Comparison of ENCODE assay signal across 21 cellular contexts in genomic region chr6:151148111-151148510, GRCh38.
DNase-seq lines count a peak whose midpoint lies in the region; ATAC-seq and TF ChIP-seq lines count a peak whose summit lies in the region.
"Had no signal": no experiment of that assay in that cellular context is flagged by ENCODE, and none has a peak within 500 bp of the region (broad histone marks: within the 10 kb centered on the region; RNA-seq: fewer than 3 reads in every experiment).

No MANE protein-coding gene starts in this region.

- no peak overlapping the region for H4K91ac ChIP-seq in neuronal stem cell (ENCODE audit: low read depth, low read length, poor library complexity)

- CTCF ChIA-PET in activated CD8-positive, alpha-beta memory T cell treated with anti-CD3 and anti-CD28 coated beads, Interleukin-2, amount 10 ng/mL, durations not matched to agents 7 days and 5 days (lab: Charles Lee), result no interaction called here

- H3K79me1 ChIP-seq in neuronal stem cell (ENCODE audit: low read depth, low read length), result no peaks in the 10 kb centered on the region

- H3K9me3 ChIP-seq in WERI-Rb-1 (ENCODE audit: severe bottlenecking), result peaks cover 10% of the 10 kb centered on the region
- no peaks in the 10 kb centered on the region for H3K9me3 ChIP-seq in left ventricle myocardium inferior (replicated peaks)
- H3K9me3 ChIP-seq in neuronal stem cell (replicated peaks in 1 of 2; ENCODE audit: control insufficient read depth in 2 of 2, insufficient read depth in 1 of 2, low read depth in 1 of 2, low read length in 2 of 2), result peaks cover 0 to 3% of the 10 kb centered on the region in 2 donors
- H3K9me3 ChIP-seq: esophagus squamous epithelium, gastroesophageal sphincter, ovary, SK-N-SH had no signal

- H3K27me3 ChIP-seq in WERI-Rb-1 (ENCODE audit: insufficient read depth, low read depth, severe bottlenecking), result no peaks in the 10 kb centered on the region
- H3K27me3 ChIP-seq in left ventricle myocardium inferior (ENCODE audit: low read depth), result no peaks in the 10 kb centered on the region
- H3K27me3 ChIP-seq in neuronal stem cell (ENCODE audit: control insufficient read depth in 3 of 3, insufficient read depth in 3 of 3, low read depth in 1 of 3, low read length in 3 of 3), result no peaks in the 10 kb centered on the region
- H3K27me3 ChIP-seq: esophagus squamous epithelium, gastroesophageal sphincter, ovary had no signal

- H3K9me3 Mint-ChIP-seq in activated CD8-positive, alpha-beta memory T cell treated with anti-CD3 and anti-CD28 coated beads, Interleukin-2, amount 10 ng/mL, durations not matched to agents 7 days and 5 days (ENCODE audit: low read depth), result no peaks in the 10 kb centered on the region
- H3K9me3 Mint-ChIP-seq: activated CD4-positive, alpha-beta T cell treated with anti-CD3 and anti-CD28 coated beads, Interleukin-2, amount 10 ng/mL, durations not matched to agents 24 days and 14 days had no signal

- H3K4ac ChIP-seq in neuronal stem cell (ENCODE audit: low read length), result no peak overlapping the region

- no peak overlapping the region for H2BK120ac ChIP-seq in neuronal stem cell (ENCODE audit: low read depth, low read length)

- H4K8ac ChIP-seq in neuronal stem cell (ENCODE audit: low read depth, low read length), result no peak overlapping the region

- no peak overlapping the region for H3K23ac ChIP-seq in neuronal stem cell (ENCODE audit: low read depth, low read length, poor library complexity)

- H3K18ac ChIP-seq in neuronal stem cell (ENCODE audit: low read length), result peak overlapping the region; percentile 44

- no CpG with 5 or more reads among the region's 8 CpGs for WGBS in neuronal stem cell (ENCODE audit: extremely low coverage in 2 of 2, insufficient read length in 2 of 2, insufficient replicate concordance in 1 of 2), 2 donors

- H3K4me1 Mint-ChIP-seq in activated CD8-positive, alpha-beta memory T cell treated with anti-CD3 and anti-CD28 coated beads, Interleukin-2, amount 10 ng/mL, durations not matched to agents 7 days and 5 days, result no peaks in the 10 kb centered on the region
- H3K4me1 Mint-ChIP-seq: activated CD4-positive, alpha-beta T cell treated with anti-CD3 and anti-CD28 coated beads, Interleukin-2, amount 10 ng/mL, durations not matched to agents 24 days and 14 days; naive B cell; stimulated activated naive B cell treated with anti-CD40 and anti-IgM and Interleukin-4, amounts not matched to agents 10 μg/mL and 1 μg/mL and 100 μg/mL, for 72 hours had no signal

- H3K36me3 Mint-ChIP-seq in activated CD8-positive, alpha-beta memory T cell treated with anti-CD3 and anti-CD28 coated beads, Interleukin-2, amount 10 ng/mL, durations not matched to agents 7 days and 5 days, result no peaks in the 10 kb centered on the region

- H3K27me3 Mint-ChIP-seq in activated CD8-positive, alpha-beta memory T cell treated with anti-CD3 and anti-CD28 coated beads, Interleukin-2, amount 10 ng/mL, durations not matched to agents 7 days and 5 days, result peaks cover 29% of the 10 kb centered on the region

- intact Hi-C loops in left ventricle myocardium inferior (cut with micrococcal nuclease), result no loop called here

- H3K27ac Mint-ChIP-seq in activated CD8-positive, alpha-beta memory T cell treated with anti-CD3 and anti-CD28 coated beads, Interleukin-2, amount 10 ng/mL, durations not matched to agents 7 days and 5 days, result no peak overlapping the region
- H3K27ac Mint-ChIP-seq: activated CD4-positive, alpha-beta T cell treated with anti-CD3 and anti-CD28 coated beads, Interleukin-2, amount 10 ng/mL, durations not matched to agents 24 days and 14 days; activated T-cell treated with anti-CD3 and anti-CD28 coated beads, Interleukin-2, amount 50 U/mL, for 72 hours; naive B cell; stimulated activated naive B cell treated with anti-CD40 and anti-IgM and Interleukin-4, amounts not matched to agents 10 μg/mL and 1 μg/mL and 100 μg/mL, for 72 hours had no signal

- no peak overlapping the region for H3K9ac ChIP-seq in neuronal stem cell (ENCODE audit: low read depth, low read length, poor library complexity)
- H3K9ac ChIP-seq: SK-N-SH had no signal

- no peak overlapping the region for H2BK15ac ChIP-seq in neuronal stem cell (ENCODE audit: low read length)

- H3K4me3 ChIP-seq in WERI-Rb-1 (ENCODE audit: low read depth, low read length) (no peak overlapping the region), left ventricle myocardium inferior (no peak overlapping the region), neuronal stem cell (ENCODE audit: low read length in 2 of 2) (no peak overlapping the region)
- H3K4me3 ChIP-seq: esophagus squamous epithelium, gastroesophageal sphincter, ovary had no signal

- DNase-seq in ELR (ENCODE audit: low read depth) (peak; percentile 17), WERI-Rb-1 (no peak), left ventricle myocardium inferior (peak; percentile 38), neuronal stem cell (ENCODE audit: low spot score) (no peak), SW480 (ENCODE audit: low spot score) (no peak), NCI-H1105 treated with DMSO at 0.1 percent for 48 hours (lab: John Stamatoyannopoulos, UW) (no peak)
- DNase-seq in activated CD8-positive, alpha-beta memory T cell treated with anti-CD3 and anti-CD28 coated beads, Interleukin-2, amount 10 ng/mL, durations not matched to agents 7 days and 5 days, result no peak
- DNase-seq: activated CD4-positive, alpha-beta T cell treated with anti-CD3 and anti-CD28 coated beads, Interleukin-2, amount 10 ng/mL, durations not matched to agents 24 days and 14 days; activated naive CD4-positive, alpha-beta T cell treated with Interleukin-2 at 50 U/mL for 16 hours; activated T-cell treated with anti-CD3 and anti-CD28 coated beads, Interleukin-2, amount 50 U/mL, for 72 hours; Calu3; cortex of kidney; esophagus squamous epithelium; IMR-90; naive B cell; SK-N-SH; stimulated activated CD4-positive, alpha-beta T cell treated with anti-CD3 and anti-CD28 coated beads, Interleukin-4, amount 100 ng/mL, for 24 hours; stimulated activated naive B cell treated with anti-CD40 and anti-IgM and Interleukin-4, amounts not matched to agents 10 μg/mL and 1 μg/mL and 100 μg/mL, for 72 hours had no signal

- no peak overlapping the region for H2AFZ ChIP-seq in neuronal stem cell (ENCODE audit: low read length)

- H3K27ac ChIP-seq in WERI-Rb-1 (peak overlapping the region; percentile 52), left ventricle myocardium inferior (replicated peaks) (peak overlapping the region; percentile 27), neuronal stem cell (replicated peaks; ENCODE audit: low read length) (no peak overlapping the region)
- H3K27ac ChIP-seq: C4-2B, esophagus squamous epithelium, gastroesophageal sphincter, ovary had no signal

- H2BK5ac ChIP-seq in neuronal stem cell (ENCODE audit: low read length), result no peak overlapping the region

- ATAC-seq in activated CD8-positive, alpha-beta memory T cell treated with anti-CD3 and anti-CD28 coated beads, Interleukin-2, amount 10 ng/mL, durations not matched to agents 7 days and 5 days, result no peak
- ATAC-seq: activated T-cell treated with anti-CD3 and anti-CD28 coated beads, Interleukin-2, amount 50 U/mL, for 72 hours; gastroesophageal sphincter; stimulated activated naive B cell treated with anti-CD40 and anti-IgM and Interleukin-4, amounts not matched to agents 10 μg/mL and 1 μg/mL and 100 μg/mL, for 72 hours had no signal

- H3K36me3 ChIP-seq in WERI-Rb-1 (no peaks in the 10 kb centered on the region), left ventricle myocardium inferior (no peaks in the 10 kb centered on the region), neuronal stem cell (replicated peaks in 1 of 2; ENCODE audit: control insufficient read depth in 2 of 2, insufficient read depth in 2 of 2, low read length in 2 of 2) (no peaks in the 10 kb centered on the region)
- H3K36me3 ChIP-seq: esophagus squamous epithelium, gastroesophageal sphincter, ovary had no signal

- H3K4me1 ChIP-seq in left ventricle myocardium inferior (peaks cover 19% of the 10 kb centered on the region), neuronal stem cell (ENCODE audit: control insufficient read depth in 2 of 2, insufficient read depth in 1 of 2, low read depth in 1 of 2, low read length in 2 of 2) (peaks cover 5 to 7% of the 10 kb centered on the region in 2 donors)
- H3K4me1 ChIP-seq: esophagus squamous epithelium had no signal

- no peak overlapping the region for H2BK12ac ChIP-seq in neuronal stem cell (ENCODE audit: low read length)

- H3K4me3 Mint-ChIP-seq in activated CD8-positive, alpha-beta memory T cell treated with anti-CD3 and anti-CD28 coated beads, Interleukin-2, amount 10 ng/mL, durations not matched to agents 7 days and 5 days, result no peak overlapping the region
- H3K4me3 Mint-ChIP-seq: activated CD4-positive, alpha-beta T cell treated with anti-CD3 and anti-CD28 coated beads, Interleukin-2, amount 10 ng/mL, durations not matched to agents 24 days and 14 days; activated T-cell treated with anti-CD3 and anti-CD28 coated beads, Interleukin-2, amount 50 U/mL, for 72 hours; naive B cell; stimulated activated naive B cell treated with anti-CD40 and anti-IgM and Interleukin-4, amounts not matched to agents 10 μg/mL and 1 μg/mL and 100 μg/mL, for 72 hours had no signal

- H2AK5ac ChIP-seq in neuronal stem cell (ENCODE audit: low read depth, low read length), result no peak overlapping the region

- no peak overlapping the region for H3K4me2 ChIP-seq in neuronal stem cell (ENCODE audit: insufficient read depth, low read length, poor library complexity, severe bottlenecking)
- H3K4me2 ChIP-seq: SK-N-SH had no signal

- H3K14ac ChIP-seq in neuronal stem cell (ENCODE audit: low read length), result no peak overlapping the region

- no peak for TF ChIP-seq CTCF in WERI-Rb-1 (IDR thresholded peaks at IDR 0.05; ENCODE audit: low read depth, low read length)
- TF ChIP-seq CTCF in left ventricle myocardium inferior (IDR thresholded peaks at IDR 0.05; ENCODE audit: borderline replicate concordance), result no peak

Comparison
In these comparisons a context has a peak if more than half of its experiments do, and no peak if none do; other contexts are left out.
1. DNase-seq: peak in ELR (single experiment) and left ventricle myocardium inferior (single experiment); none in WERI-Rb-1 (single experiment), neuronal stem cell (single experiment), activated CD8-positive, alpha-beta memory T cell treated with anti-CD3 and anti-CD28 coated beads, Interleukin-2, amount 10 ng/mL, durations not matched to agents 7 days and 5 days (single experiment), SW480 (single experiment) and NCI-H1105 treated with DMSO at 0.1 percent for 48 hours (single experiment).